9 cellular contexts compared by ENCODE assay signal in genomic region chr12:51827925-51828818, GRCh38. TPM values are rescaled to one million over a fixed set of nuclear protein-coding genes. Genes with fewer than 3 reads are reported as not detected.
A peak's percentile ranks its signal among the peaks of the same experiment; 100 is the strongest.
DNase-seq lines count a peak whose midpoint lies in the region; ATAC-seq and TF ChIP-seq lines count a peak whose summit lies in the region.
"Had no signal": no experiment of that assay in that cellular context is flagged by ENCODE, and none has a peak within 500 bp of the region (broad histone marks: within the 10 kb centered on the region; RNA-seq: fewer than 3 reads in every experiment).

No MANE protein-coding gene starts in this region.

- peak in 1 of 10 experiments; percentile 15 for DNase-seq in CD4-positive, alpha-beta T cell
- DNase-seq in NCI-H187 treated with DMSO at 0.1 percent for 48 hours (lab: John Stamatoyannopoulos, UW) (peak; percentile 40), adipocyte (ENCODE audit: low read depth) (peak; percentile 15), NCI-H1092 treated with DMSO at 0.1 percent for 48 hours (lab: John Stamatoyannopoulos, UW) (no peak)
- no peak for DNase-seq in natural killer cell treated with Interleukin-12 subunit alpha and Interleukin-12 subunit beta and Interleukin-15 and Interleukin-18, amount 100 ng/mL, for 72 hours (ENCODE audit: low spot score)

- no peak overlapping the region for H3K9ac ChIP-seq in adipocyte (ENCODE audit: low read length)

- ATAC-seq in CD4-positive, alpha-beta T cell (ENCODE audit: poor library complexity) = peak; percentile 54
- peak; percentile 81 to 85 for ATAC-seq in natural killer cell treated with Interleukin-12 subunit alpha and Interleukin-12 subunit beta and Interleukin-15 and Interleukin-18, amount 100 ng/mL, for 72 hours
- ATAC-seq in GM19035 (IDR thresholded peaks at IDR 0.05; ENCODE audit: unreplicated experiment) = no peak
- no peak for ATAC-seq in HG03439 (IDR thresholded peaks at IDR 0.05; ENCODE audit: unreplicated experiment)
- no peak for ATAC-seq in HG02588 (IDR thresholded peaks at IDR 0.05; ENCODE audit: unreplicated experiment)

- no peaks in the 10 kb centered on the region for H3K27me3 ChIP-seq in CD4-positive, alpha-beta T cell (ENCODE audit: control insufficient read depth, insufficient read depth, low read length)
- H3K27me3 ChIP-seq in adipocyte (replicated peaks; ENCODE audit: control insufficient read depth, insufficient read depth, low read length) = peaks cover 17% of the 10 kb centered on the region

- H3K4me1 Mint-ChIP-seq in CD4-positive, alpha-beta T cell (ENCODE audit: low read depth) = peaks cover 36% of the 10 kb centered on the region
- peaks cover 20 to 26% of the 10 kb centered on the region in 2 donors for H3K4me1 Mint-ChIP-seq in natural killer cell treated with Interleukin-12 subunit alpha and Interleukin-12 subunit beta and Interleukin-15 and Interleukin-18, amount 100 ng/mL, for 72 hours (ENCODE audit: low read depth in 2 of 2)

- CTCF ChIA-PET in CD4-positive, alpha-beta T cell (lab: Charles Lee) = no interaction called here

- no peaks in the 10 kb centered on the region for H3K9me3 ChIP-seq in CD4-positive, alpha-beta T cell (ENCODE audit: control insufficient read depth, low read length)
- no peaks in the 10 kb centered on the region for H3K9me3 ChIP-seq in adipocyte (ENCODE audit: control insufficient read depth, low read length)

- peaks cover 20% of the 10 kb centered on the region for H3K27me3 Mint-ChIP-seq in CD4-positive, alpha-beta T cell
- peaks cover 28 to 32% of the 10 kb centered on the region in 2 donors for H3K27me3 Mint-ChIP-seq in natural killer cell treated with Interleukin-12 subunit alpha and Interleukin-12 subunit beta and Interleukin-15 and Interleukin-18, amount 100 ng/mL, for 72 hours

- intact Hi-C loops in CD4-positive, alpha-beta T cell (cut with DNase I, micrococcal nuclease) = loop anchor here in 1 of 2 experiments (10.0 kb wide), 1 partner anchor 247 kb away; the partner anchor contains the start of gene SMIM41

- no peak overlapping the region for H3K4me3 Mint-ChIP-seq in CD4-positive, alpha-beta T cell
- H3K4me3 Mint-ChIP-seq in natural killer cell treated with Interleukin-12 subunit alpha and Interleukin-12 subunit beta and Interleukin-15 and Interleukin-18, amount 100 ng/mL, for 72 hours = no peak overlapping the region
- H3K4me3 Mint-ChIP-seq: central memory CD8-positive, alpha-beta T cell had no signal

- no peak overlapping the region for H3K27ac Mint-ChIP-seq in CD4-positive, alpha-beta T cell
- peak overlapping the region in 1 of 2 donors; percentile 70 for H3K27ac Mint-ChIP-seq in natural killer cell treated with Interleukin-12 subunit alpha and Interleukin-12 subunit beta and Interleukin-15 and Interleukin-18, amount 100 ng/mL, for 72 hours

- no peak overlapping the region for H3K4me3 ChIP-seq in adipocyte (ENCODE audit: low read length)

- H3K27ac ChIP-seq in CD4-positive, alpha-beta T cell (ENCODE audit: low read depth, low read length) = no peak overlapping the region

- H3K4me1 ChIP-seq in adipocyte (ENCODE audit: control insufficient read depth, insufficient read depth, low read length) = no peaks in the 10 kb centered on the region

- H3K36me3 ChIP-seq in adipocyte (ENCODE audit: control insufficient read depth, insufficient read depth, low read length, severe bottlenecking) = no peaks in the 10 kb centered on the region

- H3K9me3 Mint-ChIP-seq in CD4-positive, alpha-beta T cell = no peaks in the 10 kb centered on the region
- H3K9me3 Mint-ChIP-seq in natural killer cell treated with Interleukin-12 subunit alpha and Interleukin-12 subunit beta and Interleukin-15 and Interleukin-18, amount 100 ng/mL, for 72 hours = no peaks in the 10 kb centered on the region
- H3K9me3 Mint-ChIP-seq: central memory CD8-positive, alpha-beta T cell had no signal

- no peak for TF ChIP-seq CTCF in CD4-positive, alpha-beta T cell (IDR thresholded peaks at IDR 0.05)

- no peaks in the 10 kb centered on the region for H3K36me3 Mint-ChIP-seq in CD4-positive, alpha-beta T cell (ENCODE audit: low read depth)
- no peaks in the 10 kb centered on the region for H3K36me3 Mint-ChIP-seq in natural killer cell treated with Interleukin-12 subunit alpha and Interleukin-12 subunit beta and Interleukin-15 and Interleukin-18, amount 100 ng/mL, for 72 hours

- POLR2A ChIA-PET in CD4-positive, alpha-beta T cell (lab: Charles Lee) = interaction anchor here (1.5 kb wide), 1 partner anchor 8 kb away, joined by 10 read pairs; no protein-coding TSS in a partner anchor

RNA-seq across cellular contexts. Expression of gene FIGNL2, which starts 20.3 kb away (rescaled TPM):
- total RNA-seq in CD4-positive, alpha-beta T cell = 1 to 10 TPM; 1.2 to 1.3 TPM
- under 1 TPM; 0.40 to 0.78 TPM for total RNA-seq in natural killer cell treated with Interleukin-12 subunit alpha and Interleukin-12 subunit beta and Interleukin-15 and Interleukin-18, amount 100 ng/mL, for 72 hours

RNA-seq across cellular contexts. Expression of gene ANKRD33, which starts 59.7 kb away (rescaled TPM):
- total RNA-seq in CD4-positive, alpha-beta T cell = not detected
- total RNA-seq in natural killer cell treated with Interleukin-12 subunit alpha and Interleukin-12 subunit beta and Interleukin-15 and Interleukin-18, amount 100 ng/mL, for 72 hours = not detected

Comparison
In these comparisons a context has a peak if more than half of its experiments do, and no peak if none do; other contexts are left out.
1. ATAC-seq: peak in CD4-positive, alpha-beta T cell (single experiment) and natural killer cell treated with Interleukin-12 subunit alpha and Interleukin-12 subunit beta and Interleukin-15 and Interleukin-18, amount 100 ng/mL, for 72 hours (2 of 2); none in GM19035 (single experiment), HG03439 (single experiment) and HG02588 (single experiment).
2. DNase-seq: peak in NCI-H187 treated with DMSO at 0.1 percent for 48 hours (single experiment) and adipocyte (single experiment); none in natural killer cell treated with Interleukin-12 subunit alpha and Interleukin-12 subunit beta and Interleukin-15 and Interleukin-18, amount 100 ng/mL, for 72 hours (single experiment) and NCI-H1092 treated with DMSO at 0.1 percent for 48 hours (single experiment).